ENCODE assay signal across 12 cellular contexts in the genomic region with DNA sequence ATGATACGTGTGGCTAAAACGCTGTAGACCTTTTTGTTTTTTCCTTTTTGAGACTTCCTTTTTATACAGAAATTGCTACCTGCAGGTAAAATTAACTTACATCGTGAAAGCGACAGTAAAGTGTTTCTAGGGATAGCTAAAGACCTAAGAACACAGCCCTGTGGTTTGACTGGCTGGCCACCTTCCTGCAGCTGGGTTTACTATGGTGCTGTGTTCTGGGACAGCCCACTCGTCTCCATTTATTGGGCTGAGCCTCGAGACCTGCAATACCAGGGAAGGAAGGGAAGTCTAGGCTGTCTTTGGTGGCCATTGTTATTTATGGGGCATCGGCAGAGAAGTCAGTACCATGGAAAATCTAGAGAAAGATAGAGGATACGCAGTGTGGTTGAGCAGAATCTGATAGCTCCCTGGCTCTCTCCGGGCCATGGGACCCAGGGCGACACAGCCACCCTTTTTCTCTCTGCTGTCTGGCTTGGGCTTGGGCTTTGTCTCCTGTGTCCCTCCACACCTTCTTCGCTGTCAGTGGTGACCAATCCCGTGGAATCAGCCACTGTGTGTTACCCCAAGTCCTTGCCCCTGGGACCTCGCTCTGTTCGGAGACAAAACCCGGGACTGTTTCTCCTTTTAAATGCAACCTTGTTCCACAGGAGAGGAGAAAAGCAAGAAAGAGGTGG. TPM values are rescaled to one million over a fixed set of nuclear protein-coding genes. Genes with fewer than 3 reads are reported as not detected.
A peak's percentile ranks its signal among the peaks of the same experiment; 100 is the strongest.
DNase-seq lines count a peak whose midpoint lies in the region; ATAC-seq, FAIRE-seq and TF ChIP-seq lines count a peak whose summit lies in the region.
"Had no signal": no experiment of that assay in that cellular context is flagged by ENCODE, and none has a peak within 500 bp of the region (broad histone marks: within the 10 kb centered on the region; RNA-seq: fewer than 3 reads in every experiment).

No MANE protein-coding gene starts in this region.

- ATAC-seq in foreskin keratinocyte (no peak), pancreas (no peak), HG02938 (IDR thresholded peaks at IDR 0.05; ENCODE audit: unreplicated experiment) (no peak)
- ATAC-seq: naive thymus-derived CD8-positive, alpha-beta T cell had no signal

- no peaks in the 10 kb centered on the region for H3K27me3 ChIP-seq in BLaER1
- no peaks in the 10 kb centered on the region for H3K27me3 ChIP-seq in Peyer's patch
- H3K27me3 ChIP-seq in foreskin keratinocyte, result no peaks in the 10 kb centered on the region
- H3K27me3 ChIP-seq in pancreas, result no peaks in the 10 kb centered on the region

- intact Hi-C loops in pancreas (cut with DNase I), result no loop called here

- H3K27ac ChIP-seq in BLaER1, result 0 out of 2 replicates have a peak overlapping the region, but pooled peaks have one; percentile 45
- peak overlapping the region; percentile 31 to 98 (median 94) for H3K27ac ChIP-seq in Peyer's patch
- peak overlapping the region; percentile 4 for H3K27ac ChIP-seq in foreskin keratinocyte
- H3K27ac ChIP-seq in pancreas, result peak overlapping the region; percentile 33 to 99 (median 52)
- H3K27ac ChIP-seq: C4-2B had no signal

- H3K9me3 ChIP-seq in BLaER1 (no peaks in the 10 kb centered on the region), Peyer's patch (no peaks in the 10 kb centered on the region), pancreas (no peaks in the 10 kb centered on the region)
- H3K9me3 ChIP-seq: SK-N-SH had no signal

- H4K20me1 ChIP-seq in BLaER1, result peaks cover 92% of the 10 kb centered on the region

- H3K4me3 ChIP-seq in BLaER1, result no peak overlapping the region
- no peak overlapping the region for H3K4me3 ChIP-seq in Peyer's patch
- no peak overlapping the region for H3K4me3 ChIP-seq in pancreas

- DNase-seq in Peyer's patch (no peak), foreskin keratinocyte (no peak), pancreas (peak in 2 of 6 donors; percentile 26 to 41), T-helper 9 cell (no peak), SKM-1 (lab: John Stamatoyannopoulos, UW; ENCODE audit: unreplicated experiment) (no peak)
- DNase-seq in stimulated activated CD4-positive, alpha-beta T cell treated with anti-CD3 and anti-CD28 coated beads, Interleukin-4, amount 100 ng/mL, for 24 hours, result no peak
- DNase-seq: activated CD8-positive, alpha-beta memory T cell treated with anti-CD3 and anti-CD28 coated beads, Interleukin-2, amount 50 U/mL, for 4 hours; naive thymus-derived CD8-positive, alpha-beta T cell; SK-N-SH had no signal

- H3K36me3 ChIP-seq in BLaER1 (peaks cover 45% of the 10 kb centered on the region), Peyer's patch (no peaks in the 10 kb centered on the region), pancreas (no peaks in the 10 kb centered on the region)

- H3K4me1 ChIP-seq in BLaER1 (peaks cover 90% of the 10 kb centered on the region), Peyer's patch (peaks cover 7 to 91% (median 31%) of the 10 kb centered on the region in 4 donors), foreskin keratinocyte (peaks cover 37% of the 10 kb centered on the region), pancreas (peaks cover 57 to 71% (median 63%) of the 10 kb centered on the region in 3 donors)

- TF ChIP-seq POLR2A in Peyer's patch (IDR thresholded peaks at IDR 0.05), result no peak

- H3K4me2 ChIP-seq in BLaER1, result 0 out of 2 replicates have a peak overlapping the region, but pooled peaks have one; percentile 81
- H3K4me2 ChIP-seq: SK-N-SH had no signal

- 70 to 80% methylated on average over 15 of the region's 15 CpGs for WGBS in pancreas, 2 donors

- FAIRE-seq in pancreas (lab: Jason Lieb, UNC), result no peak

- no peak overlapping the region for H3K9ac ChIP-seq in BLaER1
- H3K9ac ChIP-seq: SK-N-SH had no signal

- no peak for TF ChIP-seq CTCF in Peyer's patch (IDR thresholded peaks at IDR 0.05)
- TF ChIP-seq CTCF in foreskin keratinocyte (conservative IDR thresholded peaks at IDR 0.05), result no peak
- TF ChIP-seq CTCF in pancreas (IDR thresholded peaks at IDR 0.05), result no peak

RNA-seq across cellular contexts. Expression of gene ACTN4, which starts 30.9 kb away (rescaled TPM):
- 1,000 to 10,000 TPM in 1 of 4 donors, 100 to 1,000 TPM in 3; 360 to 1,049 (median 814) TPM for total RNA-seq in Peyer's patch
- 499 and 534 TPM in 2 replicates for total RNA-seq in foreskin keratinocyte
- 532 and 546 TPM in 2 replicates for polyA plus RNA-seq in foreskin keratinocyte
- 100 to 1,000 TPM; 137 to 284 (median 189) TPM for total RNA-seq in pancreas
- 100 to 1,000 TPM in 1 of 2 donors, 10 to 100 TPM in 1; 98.2 to 195 TPM for polyA plus RNA-seq in pancreas

RNA-seq across cellular contexts. Expression of gene EIF3K, which starts 59.4 kb away (rescaled TPM):
- total RNA-seq in Peyer's patch (100 to 1,000 TPM; 314 to 442 (median 369) TPM), foreskin keratinocyte (273 and 286 TPM in 2 replicates), pancreas (100 to 1,000 TPM in 5 of 6 donors, 10 to 100 TPM in 1; 93.5 to 140 (median 131) TPM)
- polyA plus RNA-seq in foreskin keratinocyte (377 and 390 TPM in 2 replicates), pancreas (100 to 1,000 TPM; 107 to 162 TPM)

Comparison
In these comparisons a context has a peak if more than half of its experiments do, and no peak if none do; other contexts are left out.
1. H3K27ac ChIP-seq: peak in every context shown above with its lines; median percentile 94 in Peyer's patch; 52 in pancreas; 45 in BLaER1; 4 in foreskin keratinocyte.